ENCODE assay signal across 20 cellular contexts in the genomic region with DNA sequence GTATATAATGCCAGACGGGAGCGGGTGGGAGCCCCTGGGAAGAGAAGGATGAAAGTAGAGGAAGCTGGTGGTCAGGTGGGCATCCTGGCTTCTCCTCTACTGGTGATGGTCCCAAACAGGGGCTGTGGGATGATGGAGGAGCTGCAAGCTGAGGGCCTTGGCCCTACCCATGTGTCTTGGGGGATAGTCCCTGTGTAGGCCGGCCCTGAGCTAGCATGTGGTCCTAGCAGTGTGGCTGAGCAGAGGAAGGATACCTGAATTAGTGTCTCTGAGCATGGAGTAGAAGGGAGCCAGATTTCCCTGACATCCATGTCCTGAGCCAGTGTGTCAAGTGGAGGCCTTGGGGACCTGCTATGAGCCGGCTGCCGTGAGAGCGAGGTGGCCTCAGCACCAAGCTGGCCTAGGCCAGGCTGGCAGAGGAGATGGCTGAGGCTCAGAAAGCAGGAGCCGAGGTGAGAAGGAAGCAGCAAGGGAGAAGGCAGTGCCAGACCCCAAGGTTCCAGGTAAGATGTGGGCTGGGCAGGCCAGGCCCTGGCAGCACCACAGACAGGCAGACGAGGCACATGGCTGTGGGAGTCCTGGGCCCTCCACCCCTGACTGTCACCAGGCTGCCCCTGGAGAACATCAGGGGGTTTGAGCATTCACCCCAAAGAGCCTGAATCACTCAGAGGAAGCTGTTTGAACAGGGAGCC.
DNase-seq lines count a peak whose midpoint lies in the region; ATAC-seq and TF ChIP-seq lines count a peak whose summit lies in the region.
"Had no signal": no experiment of that assay in that cellular context is flagged by ENCODE, and none has a peak within 500 bp of the region (broad histone marks: within the 10 kb centered on the region; RNA-seq: fewer than 3 reads in every experiment).

No MANE protein-coding gene starts in this region.

- no peaks in the 10 kb centered on the region for H3K4me1 Mint-ChIP-seq in natural killer cell treated with Interleukin-12 subunit alpha and Interleukin-12 subunit beta and Interleukin-15 and Interleukin-18, amount 100 ng/mL, for 72 hours (ENCODE audit: low read depth in 2 of 2)
- H3K4me1 Mint-ChIP-seq in natural killer cell: no peaks in the 10 kb centered on the region

- 89 to 90% (median 89%) methylated on average over 8 of the region's 8 CpGs for WGBS in psoas muscle, 3 donors

- peaks cover 0 to 1% of the 10 kb centered on the region in 2 donors for H3K27me3 Mint-ChIP-seq in natural killer cell treated with Interleukin-12 subunit alpha and Interleukin-12 subunit beta and Interleukin-15 and Interleukin-18, amount 100 ng/mL, for 72 hours
- no peaks in the 10 kb centered on the region for H3K27me3 Mint-ChIP-seq in natural killer cell (ENCODE audit: low read depth in 2 of 2)
- H3K27me3 Mint-ChIP-seq: CD4-positive, alpha-beta T cell had no signal

- no peak overlapping the region for H3K27ac ChIP-seq in upper lobe of right lung
- no peak overlapping the region for H3K27ac ChIP-seq in psoas muscle
- H3K27ac ChIP-seq: 22Rv1, A549, C4-2B had no signal

- H3K9me3 ChIP-seq in upper lobe of right lung: peaks cover 6% of the 10 kb centered on the region
- H3K9me3 ChIP-seq in psoas muscle: peaks cover 5% of the 10 kb centered on the region
- H3K9me3 ChIP-seq: Caco-2 had no signal

- H3K4me1 ChIP-seq in upper lobe of right lung: no peaks in the 10 kb centered on the region
- H3K4me1 ChIP-seq in psoas muscle: no peaks in the 10 kb centered on the region
- H3K4me1 ChIP-seq: A549, Caco-2 had no signal

- intact Hi-C loops in natural killer cell (cut with micrococcal nuclease) (no loop called here), sciatic nerve (cut with DNase I) (no loop called here), upper lobe of right lung (cut with DNase I) (no loop called here), psoas muscle (cut with DNase I) (no loop called here)

- H3K4me3 ChIP-seq in upper lobe of right lung: no peak overlapping the region
- H3K4me3 ChIP-seq in psoas muscle: no peak overlapping the region
- H3K4me3 ChIP-seq: A549 had no signal

- H3K27me3 ChIP-seq in upper lobe of right lung (no peaks in the 10 kb centered on the region), psoas muscle (ENCODE audit: insufficient read depth in 3 of 3, low read length in 2 of 3) (no peaks in the 10 kb centered on the region)

- H3K36me3 ChIP-seq in upper lobe of right lung: no peaks in the 10 kb centered on the region
- no peaks in the 10 kb centered on the region for H3K36me3 ChIP-seq in psoas muscle (ENCODE audit: insufficient read depth in 1 of 2, low read depth in 1 of 2)

- TF ChIP-seq CTCF in natural killer cell (IDR thresholded peaks at IDR 0.05): no peak
- no peak for TF ChIP-seq CTCF in upper lobe of right lung (IDR thresholded peaks at IDR 0.05)
- TF ChIP-seq CTCF in psoas muscle (IDR thresholded peaks at IDR 0.05): no peak

- no peak overlapping the region for H3K27ac Mint-ChIP-seq in natural killer cell treated with Interleukin-12 subunit alpha and Interleukin-12 subunit beta and Interleukin-15 and Interleukin-18, amount 100 ng/mL, for 72 hours
- H3K27ac Mint-ChIP-seq in natural killer cell: no peak overlapping the region
- H3K27ac Mint-ChIP-seq: CD4-positive, alpha-beta T cell; HFFc6 had no signal

- H3K36me3 Mint-ChIP-seq in natural killer cell treated with Interleukin-12 subunit alpha and Interleukin-12 subunit beta and Interleukin-15 and Interleukin-18, amount 100 ng/mL, for 72 hours: no peaks in the 10 kb centered on the region
- H3K36me3 Mint-ChIP-seq in natural killer cell: no peaks in the 10 kb centered on the region

- H3K9me3 Mint-ChIP-seq in natural killer cell treated with Interleukin-12 subunit alpha and Interleukin-12 subunit beta and Interleukin-15 and Interleukin-18, amount 100 ng/mL, for 72 hours: peaks cover 4% of the 10 kb centered on the region
- peaks cover 0 to 2% of the 10 kb centered on the region in 2 donors for H3K9me3 Mint-ChIP-seq in natural killer cell

- no peak for DNase-seq in natural killer cell treated with Interleukin-12 subunit alpha and Interleukin-12 subunit beta and Interleukin-15 and Interleukin-18, amount 100 ng/mL, for 72 hours (ENCODE audit: low spot score)
- no peak for DNase-seq in natural killer cell
- DNase-seq in sciatic nerve (ENCODE audit: low spot score): no peak
- no peak for DNase-seq in upper lobe of right lung
- DNase-seq in psoas muscle: no peak
- DNase-seq in SW480 (ENCODE audit: low spot score): no peak
- no peak for DNase-seq in NCI-H1417 treated with DMSO at 0.1 percent for 48 hours (lab: John Stamatoyannopoulos, UW)
- DNase-seq: AML-193; Caco-2; CD4-positive, alpha-beta T cell; DMS79; GDM1; GOT3; H7; HFFc6; IMR-90 had no signal

- ATAC-seq in natural killer cell treated with Interleukin-12 subunit alpha and Interleukin-12 subunit beta and Interleukin-15 and Interleukin-18, amount 100 ng/mL, for 72 hours: peak; percentile 31 to 43
- ATAC-seq in natural killer cell: no peak
- ATAC-seq in sciatic nerve: peak; percentile 15
- peak; percentile 34 for ATAC-seq in upper lobe of right lung
- no peak for ATAC-seq in psoas muscle
- ATAC-seq: HCT116 had no signal

- H3K4me3 Mint-ChIP-seq in natural killer cell treated with Interleukin-12 subunit alpha and Interleukin-12 subunit beta and Interleukin-15 and Interleukin-18, amount 100 ng/mL, for 72 hours: no peak overlapping the region
- H3K4me3 Mint-ChIP-seq in natural killer cell: no peak overlapping the region
- H3K4me3 Mint-ChIP-seq: CD4-positive, alpha-beta T cell; HFFc6 had no signal

Comparison
In these comparisons a context has a peak if more than half of its experiments do, and no peak if none do; other contexts are left out.
1. ATAC-seq: peak in natural killer cell treated with Interleukin-12 subunit alpha and Interleukin-12 subunit beta and Interleukin-15 and Interleukin-18, amount 100 ng/mL, for 72 hours (2 of 2), sciatic nerve (single experiment) and upper lobe of right lung (single experiment); none in natural killer cell (0 of 3) and psoas muscle (0 of 4).